In genomic region chr11:959027-959426, GRCh38 we compare ENCODE assay signal across 15 cellular contexts.
"Had no signal": no experiment of that assay in that cellular context is flagged by ENCODE, and none has a peak within 500 bp of the region (broad histone marks: within the 10 kb centered on the region; RNA-seq: fewer than 3 reads in every experiment).

No MANE protein-coding gene starts in this region.

- H3K9me3 ChIP-seq: heart right ventricle, left lung, uterus had no signal

- ATAC-seq: activated CD8-positive, alpha-beta T cell treated with anti-CD3 and anti-CD28 coated beads for 36 hours; left lung had no signal

- H3K27me3 ChIP-seq: heart right ventricle, left lung, neural progenitor cell, uterus had no signal

- H3K4me3 ChIP-seq: heart right ventricle, left lung, neural progenitor cell, uterus had no signal

- H3K9me3 Mint-ChIP-seq: activated CD8-positive, alpha-beta T cell treated with anti-CD3 and anti-CD28 coated beads for 36 hours; activated naive CD8-positive, alpha-beta T cell treated with anti-CD3 and anti-CD28 coated beads for 36 hours; neural progenitor cell had no signal

- H3K27me3 Mint-ChIP-seq: activated CD8-positive, alpha-beta T cell treated with anti-CD3 and anti-CD28 coated beads for 36 hours; activated naive CD8-positive, alpha-beta T cell treated with anti-CD3 and anti-CD28 coated beads for 36 hours had no signal

- H3K4me3 Mint-ChIP-seq: activated CD8-positive, alpha-beta T cell treated with anti-CD3 and anti-CD28 coated beads for 36 hours; activated naive CD8-positive, alpha-beta T cell treated with anti-CD3 and anti-CD28 coated beads for 36 hours; neural progenitor cell had no signal

- H3K9ac ChIP-seq: neural progenitor cell had no signal

- H3K27ac ChIP-seq: epithelial cell of prostate, heart right ventricle, left lung, neural progenitor cell, uterus had no signal

- H3K4me2 ChIP-seq: neural progenitor cell had no signal

- H2AFZ ChIP-seq: neural progenitor cell had no signal

- FAIRE-seq: frontal cortex, islet of Langerhans had no signal

- DNase-seq: activated CD4-positive, alpha-beta T cell treated with anti-CD3 and anti-CD28 coated beads for 48 hours; activated CD8-positive, alpha-beta T cell treated with anti-CD3 and anti-CD28 coated beads for 36 hours; activated gamma-delta T cell treated with Interleukin-2 at 50 U/mL for 16 hours; activated naive CD8-positive, alpha-beta T cell treated with anti-CD3 and anti-CD28 coated beads for 36 hours; cortex of kidney; effector CD4-positive, alpha-beta T cell; heart right ventricle; stimulated activated CD4-positive, alpha-beta T cell treated with anti-CD3 and anti-CD28 coated beads, Interleukin-12 subunit alpha, Interleukin-12 subunit beta, amount 100 ng/mL, for 4 hours; stimulated activated CD4-positive, alpha-beta T cell treated with anti-CD3 and anti-CD28 coated beads, Interleukin-2, amount 100 ng/mL, for 24 hours; uterus had no signal

- H3K27ac Mint-ChIP-seq: activated CD8-positive, alpha-beta T cell treated with anti-CD3 and anti-CD28 coated beads for 36 hours; activated naive CD8-positive, alpha-beta T cell treated with anti-CD3 and anti-CD28 coated beads for 36 hours; neural progenitor cell had no signal

- H3K36me3 ChIP-seq: neural progenitor cell, uterus had no signal
